Comparison of ENCODE assay signal across 18 cellular contexts in the genomic region with DNA sequence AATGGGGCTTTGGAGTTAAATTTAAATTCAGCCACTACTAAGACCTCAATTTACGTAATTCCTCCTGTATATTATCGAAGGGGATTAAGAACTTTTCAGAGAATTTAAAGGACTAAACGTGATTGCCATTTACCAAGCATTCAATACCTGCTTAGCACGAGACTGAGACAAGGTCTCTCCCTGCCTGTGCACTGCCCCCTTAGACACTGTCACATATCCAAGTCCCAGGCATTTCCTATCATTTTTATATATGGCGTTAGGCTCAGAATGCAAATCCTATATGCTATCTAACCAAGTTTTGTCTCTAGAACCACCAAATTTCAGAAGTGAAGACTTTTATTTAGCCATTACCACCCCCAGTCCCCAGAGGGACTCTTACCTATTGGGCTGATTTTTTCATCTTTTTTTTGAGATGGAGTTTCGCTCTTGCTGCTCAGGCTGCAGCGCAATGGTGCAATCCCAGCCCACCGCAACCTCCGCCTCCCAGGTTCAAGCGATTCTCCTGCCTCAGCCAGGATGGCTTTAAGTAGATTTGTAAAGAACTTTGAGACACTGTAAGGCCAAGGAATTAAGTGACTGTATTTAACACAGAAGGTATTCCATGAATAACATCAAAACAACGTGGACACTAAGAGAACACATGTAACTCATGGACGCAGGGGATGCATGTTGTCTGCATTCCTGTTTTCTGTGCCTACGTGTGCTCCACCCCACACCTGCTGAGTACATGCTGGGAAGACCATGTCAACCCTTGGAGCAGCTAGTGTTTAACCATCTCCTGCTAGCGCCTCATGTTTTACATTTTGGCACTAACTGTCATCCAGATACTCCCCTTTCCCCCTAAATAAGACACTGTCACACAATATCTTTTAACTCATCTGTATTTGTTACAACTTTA. TPM values are rescaled to one million over a fixed set of nuclear protein-coding genes. Genes with fewer than 3 reads are reported as not detected.
DNase-seq lines count a peak whose midpoint lies in the region; ATAC-seq and TF ChIP-seq lines count a peak whose summit lies in the region.
"Had no signal": no experiment of that assay in that cellular context is flagged by ENCODE, and none has a peak within 500 bp of the region (broad histone marks: within the 10 kb centered on the region; RNA-seq: fewer than 3 reads in every experiment).

No MANE protein-coding gene starts in this region.

- peak overlapping the region; percentile 94 for H3K4me3 Mint-ChIP-seq in activated T-helper 17 cell treated with anti-CD3 and anti-CD28 coated beads, Interleukin-2, amount 50 U/mL, for 72 hours
- peak overlapping the region in 1 of 10 donors; percentile 21 for H3K4me3 Mint-ChIP-seq in naive thymus-derived CD4-positive, alpha-beta T cell

- ATAC-seq in DND-41 (ENCODE audit: insufficient read depth, low read depth) (no peak), GM18505 (IDR thresholded peaks at IDR 0.05; ENCODE audit: unreplicated experiment) (no peak), HG02884 (IDR thresholded peaks at IDR 0.05; ENCODE audit: unreplicated experiment) (no peak)
- ATAC-seq in activated T-helper 17 cell treated with anti-CD3 and anti-CD28 coated beads, Interleukin-2, amount 50 U/mL, for 72 hours (replicated peaks) = no peak
- no peak for ATAC-seq in naive thymus-derived CD4-positive, alpha-beta T cell
- ATAC-seq: heart left ventricle, lower lobe of right lung had no signal

- H3K9ac ChIP-seq in DND-41 (ENCODE audit: low read depth, low read length) = no peak overlapping the region
- H3K9ac ChIP-seq: BLaER1 had no signal

- H3K9me3 ChIP-seq in DND-41 (ENCODE audit: insufficient read depth, low read length, severe bottlenecking) = no peaks in the 10 kb centered on the region
- H3K9me3 ChIP-seq in naive thymus-derived CD4-positive, alpha-beta T cell (ENCODE audit: control insufficient read depth in 2 of 3, low read length in 3 of 3) = no peaks in the 10 kb centered on the region
- H3K9me3 ChIP-seq: BLaER1, heart left ventricle, lower lobe of right lung, MG63, tibial nerve had no signal

- no peak overlapping the region for H3K27ac ChIP-seq in DND-41 (ENCODE audit: low read length)
- no peak overlapping the region for H3K27ac ChIP-seq in naive thymus-derived CD4-positive, alpha-beta T cell (ENCODE audit: low read depth, low read length)
- H3K27ac ChIP-seq: BLaER1, heart left ventricle, lower lobe of right lung, tibial nerve had no signal

- H3K27me3 Mint-ChIP-seq in activated T-helper 17 cell treated with anti-CD3 and anti-CD28 coated beads, Interleukin-2, amount 50 U/mL, for 72 hours = no peaks in the 10 kb centered on the region
- no peaks in the 10 kb centered on the region for H3K27me3 Mint-ChIP-seq in naive thymus-derived CD4-positive, alpha-beta T cell

- TF ChIP-seq CTCF in DND-41 (IDR thresholded peaks at IDR 0.05; ENCODE audit: borderline replicate concordance, extremely low read depth, low read length, poor library complexity, severe bottlenecking) = no peak

- no peaks in the 10 kb centered on the region for H3K9me3 Mint-ChIP-seq in activated T-helper 17 cell treated with anti-CD3 and anti-CD28 coated beads, Interleukin-2, amount 50 U/mL, for 72 hours
- peaks cover 0 to 1% (median 0%) of the 10 kb centered on the region in 11 donors for H3K9me3 Mint-ChIP-seq in naive thymus-derived CD4-positive, alpha-beta T cell

- POLR2A ChIA-PET in naive thymus-derived CD4-positive, alpha-beta T cell (lab: Charles Lee) = no interaction called here

- no peak for TF ChIP-seq POLR2A in GM18505 (IDR thresholded peaks at IDR 0.05; ENCODE audit: borderline replicate concordance, extremely low read depth, insufficient read depth, insufficient read length)

- peak overlapping the region; percentile 11; the same call in 1 of the 2 replicates for H3K4me2 ChIP-seq in DND-41 (ENCODE audit: insufficient read depth, low read length)
- H3K4me2 ChIP-seq: BLaER1 had no signal

- CTCF ChIA-PET in naive thymus-derived CD4-positive, alpha-beta T cell (lab: Charles Lee) = no interaction called here

- H3K4me3 ChIP-seq in DND-41 (ENCODE audit: low read depth in 1 of 2, low read length in 2 of 2) = no peak overlapping the region; a peak in 1 of 4 replicates
- no peak overlapping the region for H3K4me3 ChIP-seq in naive thymus-derived CD4-positive, alpha-beta T cell (ENCODE audit: low read length)
- H3K4me3 ChIP-seq: BLaER1, heart left ventricle, lower lobe of right lung, MG63, tibial nerve had no signal

- DNase-seq in NCI-H345 (lab: John Stamatoyannopoulos, UW) = peak; percentile 19
- no peak for DNase-seq in NCI-H345 treated with DMSO at 0.1 percent for 48 hours (lab: John Stamatoyannopoulos, UW; ENCODE audit: unreplicated experiment)
- no peak for DNase-seq in DND-41
- no peak for DNase-seq in naive thymus-derived CD4-positive, alpha-beta T cell
- DNase-seq in NCI-H524 (lab: John Stamatoyannopoulos, UW) = no peak
- DNase-seq: activated CD4-positive, alpha-beta T cell treated with anti-CD3 and anti-CD28 coated beads for 1 hour; heart left ventricle; lower lobe of right lung; MG63; NCI-H1694 treated with DMSO at 0.1 percent for 48 hours; NCI-H446; SHP77; small intestine had no signal

- no peak overlapping the region for H3K27ac Mint-ChIP-seq in activated T-helper 17 cell treated with anti-CD3 and anti-CD28 coated beads, Interleukin-2, amount 50 U/mL, for 72 hours
- peak overlapping the region in 5 of 9 donors; percentile 17 to 78 (median 54) for H3K27ac Mint-ChIP-seq in naive thymus-derived CD4-positive, alpha-beta T cell

- H3K36me3 Mint-ChIP-seq in activated T-helper 17 cell treated with anti-CD3 and anti-CD28 coated beads, Interleukin-2, amount 50 U/mL, for 72 hours (ENCODE audit: low read depth) = peaks cover 76% of the 10 kb centered on the region
- H3K36me3 Mint-ChIP-seq in naive thymus-derived CD4-positive, alpha-beta T cell = peaks cover 17 to 63% (median 49%) of the 10 kb centered on the region in 5 donors

- H3K4me1 ChIP-seq in DND-41 (ENCODE audit: insufficient read depth, low read length) = peaks cover 43% of the 10 kb centered on the region
- peaks cover 29 to 30% of the 10 kb centered on the region in 2 donors for H3K4me1 ChIP-seq in naive thymus-derived CD4-positive, alpha-beta T cell (ENCODE audit: control insufficient read depth in 2 of 2, insufficient read depth in 2 of 2, low read length in 2 of 2)

- H3K79me2 ChIP-seq in DND-41 (ENCODE audit: insufficient read depth, low read length) = peaks cover 42% of the 10 kb centered on the region

- peaks cover 60% of the 10 kb centered on the region for H4K20me1 ChIP-seq in DND-41 (ENCODE audit: insufficient read depth, low read length)

- peaks cover 70% of the 10 kb centered on the region for H3K36me3 ChIP-seq in DND-41 (ENCODE audit: insufficient read depth, low read length)
- H3K36me3 ChIP-seq in naive thymus-derived CD4-positive, alpha-beta T cell (ENCODE audit: control insufficient read depth in 2 of 3, insufficient read depth in 3 of 3, low read length in 3 of 3) = peaks cover 24 to 66% (median 57%) of the 10 kb centered on the region in 3 experiments

- H3K4me1 Mint-ChIP-seq in activated T-helper 17 cell treated with anti-CD3 and anti-CD28 coated beads, Interleukin-2, amount 50 U/mL, for 72 hours = peaks cover 34% of the 10 kb centered on the region
- peaks cover 36 to 56% (median 46%) of the 10 kb centered on the region in 7 donors for H3K4me1 Mint-ChIP-seq in naive thymus-derived CD4-positive, alpha-beta T cell

- H3K27me3 ChIP-seq in DND-41 (ENCODE audit: insufficient read depth, low read length, poor library complexity) = no peaks in the 10 kb centered on the region
- H3K27me3 ChIP-seq in naive thymus-derived CD4-positive, alpha-beta T cell (ENCODE audit: control insufficient read depth in 2 of 2, insufficient read depth in 2 of 2, low read length in 2 of 2) = no peaks in the 10 kb centered on the region
- H3K27me3 ChIP-seq: BLaER1, heart left ventricle, MG63, tibial nerve had no signal

- intact Hi-C loops in naive thymus-derived CD4-positive, alpha-beta T cell (cut with micrococcal nuclease) = no loop called here

- H2AFZ ChIP-seq in DND-41 (ENCODE audit: low read depth, low read length) = no peak overlapping the region

RNA-seq across cellular contexts. Expression of a gene that starts 6.4 kb away (rescaled TPM):
- 1,000 to 10,000 TPM in 1 of 2 donors, 100 to 1,000 TPM in 1; 639 to 1,352 TPM for total RNA-seq in activated T-helper 17 cell treated with anti-CD3 and anti-CD28 coated beads, Interleukin-2, amount 50 U/mL, for 72 hours
- 100 to 1,000 TPM; 229 to 591 (median 361) TPM for total RNA-seq in naive thymus-derived CD4-positive, alpha-beta T cell
- polyA plus RNA-seq in naive thymus-derived CD4-positive, alpha-beta T cell = 100 to 1,000 TPM; 331 to 334 TPM

RNA-seq across cellular contexts. Expression of a gene that starts 59.3 kb away (rescaled TPM):
- total RNA-seq in activated T-helper 17 cell treated with anti-CD3 and anti-CD28 coated beads, Interleukin-2, amount 50 U/mL, for 72 hours = 10 to 100 TPM; 30.9 to 33.0 TPM
- total RNA-seq in naive thymus-derived CD4-positive, alpha-beta T cell = 10 to 100 TPM; 33.1 to 67.8 (median 47.5) TPM
- polyA plus RNA-seq in naive thymus-derived CD4-positive, alpha-beta T cell = 10 to 100 TPM in 1 of 2 donors, 1 to 10 TPM in 1; 9.1 to 15.8 TPM
